Comparison of ENCODE assay signal across 17 cellular contexts in the genomic region with DNA sequence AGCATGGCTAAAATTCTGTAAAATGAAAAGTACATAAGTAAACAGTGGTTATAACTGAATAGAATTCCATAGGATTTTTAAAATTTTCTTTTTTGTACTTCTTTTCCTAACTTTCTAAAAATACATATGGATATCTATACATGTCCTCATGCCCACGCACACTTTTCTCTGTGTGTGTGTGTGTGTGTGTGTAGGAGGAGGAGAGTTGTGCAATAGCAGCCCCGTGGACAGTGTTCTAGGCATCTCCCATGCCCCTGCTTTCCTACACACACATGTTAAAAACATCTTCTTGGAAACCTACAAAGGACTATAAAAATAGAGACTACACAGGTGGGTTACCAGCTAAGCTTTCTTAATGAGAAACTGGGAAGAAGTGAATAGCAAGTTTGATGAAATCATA.
"Had no signal": no experiment of that assay in that cellular context is flagged by ENCODE, and none has a peak within 500 bp of the region (broad histone marks: within the 10 kb centered on the region; RNA-seq: fewer than 3 reads in every experiment).

No MANE protein-coding gene starts in this region.

- H3K4me1 Mint-ChIP-seq: activated naive CD8-positive, alpha-beta T cell treated with anti-CD3 and anti-CD28 coated beads for 36 hours; naive thymus-derived CD8-positive, alpha-beta T cell had no signal

- H3K27ac Mint-ChIP-seq: activated naive CD8-positive, alpha-beta T cell treated with anti-CD3 and anti-CD28 coated beads for 36 hours; activated T-helper 1 cell treated with anti-CD3 and anti-CD28 coated beads, Interleukin-12 subunit alpha, Interleukin-12 subunit beta, Interleukin-2, Interleukin-4 antibody, amounts not matched to agents 30 ng/mL and 10 ng/mL and 1 ng/mL, durations not matched to agents 14 hours and 24 hours and 36 hours; effector memory CD8-positive, alpha-beta T cell; naive thymus-derived CD8-positive, alpha-beta T cell had no signal

- H3K27ac ChIP-seq: gastrocnemius medialis, heart left ventricle, upper lobe of left lung had no signal

- H3K4me3 ChIP-seq: gastrocnemius medialis, heart left ventricle, lung, upper lobe of left lung had no signal

- H3K9me3 ChIP-seq: gastrocnemius medialis, heart left ventricle, upper lobe of left lung had no signal

- H3K36me3 ChIP-seq: gastrocnemius medialis, heart left ventricle, upper lobe of left lung had no signal

- H3K4me3 Mint-ChIP-seq: activated naive CD8-positive, alpha-beta T cell treated with anti-CD3 and anti-CD28 coated beads for 36 hours; activated T-helper 1 cell treated with anti-CD3 and anti-CD28 coated beads, Interleukin-12 subunit alpha, Interleukin-12 subunit beta, Interleukin-2, Interleukin-4 antibody, amounts not matched to agents 30 ng/mL and 10 ng/mL and 1 ng/mL, durations not matched to agents 14 hours and 24 hours and 36 hours; effector memory CD8-positive, alpha-beta T cell; naive thymus-derived CD8-positive, alpha-beta T cell had no signal

- H3K36me3 Mint-ChIP-seq: naive thymus-derived CD8-positive, alpha-beta T cell had no signal

- H3K4me1 ChIP-seq: gastrocnemius medialis, upper lobe of left lung had no signal

- DNase-seq: activated CD4-positive, CD25-positive, alpha-beta regulatory T cell treated with anti-CD3 and anti-CD28 coated beads, Interleukin-2, amount 50 U/mL, for 72 hours; activated naive CD8-positive, alpha-beta T cell treated with anti-CD3 and anti-CD28 coated beads for 36 hours; aorta; effector memory CD8-positive, alpha-beta T cell; gastrocnemius medialis; heart left ventricle; left colon; naive thymus-derived CD8-positive, alpha-beta T cell; retina; stimulated activated CD4-positive, alpha-beta T cell treated with anti-CD3 and anti-CD28 coated beads, Interleukin-4, amount 100 ng/mL, for 4 hours; stimulated activated CD8-positive, alpha-beta memory T cell treated with anti-CD3 and anti-CD28 coated beads, Interleukin-4, amount 100 ng/mL, for 48 hours; stimulated activated naive CD4-positive, alpha-beta T cell treated with Interleukin-2 at 50 U/mL for 16 hours; T-helper 1 cell; T1000; upper lobe of left lung had no signal

- H3K27me3 ChIP-seq: gastrocnemius medialis, heart left ventricle, upper lobe of left lung had no signal

- H3K9me3 Mint-ChIP-seq: activated T-helper 1 cell treated with anti-CD3 and anti-CD28 coated beads, Interleukin-12 subunit alpha, Interleukin-12 subunit beta, Interleukin-2, Interleukin-4 antibody, amounts not matched to agents 30 ng/mL and 10 ng/mL and 1 ng/mL, durations not matched to agents 14 hours and 24 hours and 36 hours; effector memory CD8-positive, alpha-beta T cell had no signal
